In the genomic region with DNA sequence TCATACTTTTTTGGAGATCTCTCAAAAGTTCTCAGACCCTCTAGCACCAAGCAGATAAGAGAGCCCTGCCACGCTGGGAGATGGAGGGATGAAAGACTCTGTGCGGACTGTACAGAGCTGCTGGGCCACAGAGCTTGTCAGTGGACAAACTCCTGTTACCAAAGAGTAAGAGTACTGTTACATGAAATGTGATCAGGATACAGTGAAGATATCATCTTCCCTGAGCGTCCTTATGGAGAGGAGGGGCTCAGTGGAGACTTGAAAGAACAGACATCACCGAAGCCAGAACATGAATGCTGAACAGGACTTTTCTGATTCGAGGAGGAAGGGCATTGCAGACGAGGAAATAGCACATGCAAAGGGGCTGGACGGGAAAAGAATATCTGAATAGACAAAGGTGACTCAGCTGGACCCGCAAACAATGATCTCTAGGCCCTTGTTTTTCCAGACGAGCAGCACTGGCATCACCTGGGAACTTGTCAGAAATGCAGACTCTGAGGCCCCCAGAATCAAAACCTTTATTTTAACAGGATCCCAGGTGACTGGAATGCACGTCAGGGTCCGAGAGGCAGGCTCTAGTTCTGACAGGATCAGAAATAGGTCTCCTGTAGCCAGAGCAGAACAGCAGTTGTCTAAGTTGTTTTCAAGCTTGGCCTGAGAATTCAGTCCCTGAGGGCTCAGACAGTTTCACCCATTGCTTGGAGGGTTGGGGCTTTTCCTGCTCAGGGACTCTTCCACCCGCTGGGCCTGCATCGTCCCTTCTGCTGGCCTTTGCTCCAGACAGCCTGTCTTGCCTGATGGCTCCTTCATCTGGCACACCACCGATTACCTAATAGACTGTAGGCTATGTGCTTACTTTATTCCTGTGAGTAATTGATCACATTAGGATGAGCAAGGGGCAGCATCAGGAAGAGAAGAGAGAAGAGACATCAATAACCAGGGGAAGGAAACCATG, we compare ENCODE assay signal across 24 cellular contexts.
DNase-seq lines count a peak whose midpoint lies in the region; ATAC-seq and TF ChIP-seq lines count a peak whose summit lies in the region.
"Had no signal": no experiment of that assay in that cellular context is flagged by ENCODE, and none has a peak within 500 bp of the region (broad histone marks: within the 10 kb centered on the region; RNA-seq: fewer than 3 reads in every experiment).

No MANE protein-coding gene starts in this region.

- H3K9me2 ChIP-seq in PC-3 (replicated peaks; ENCODE audit: low read length), result no peaks in the 10 kb centered on the region

- H3K9ac ChIP-seq in PC-3 (ENCODE audit: low read length), result no peak overlapping the region
- H3K9ac ChIP-seq: BLaER1 treated with 17β-estradiol and CSF1 and Interleukin-3, amounts not matched to agents 10 nM and 100 nM had no signal

- peak overlapping the region; percentile 18; the same call in 1 of the 2 replicates for H3K4me2 ChIP-seq in PC-3 (ENCODE audit: low read length)

- POLR2A ChIA-PET in PC-3 (lab: Charles Lee; ENCODE audit: unreplicated experiment), result no interaction called here
- POLR2A ChIA-PET in activated CD4-positive, alpha-beta T cell treated with anti-CD3 and anti-CD28 coated beads for 36 hours (lab: Charles Lee), result no interaction called here

- no peaks in the 10 kb centered on the region for H3K36me3 ChIP-seq in PC-3 (ENCODE audit: low read depth, low read length)
- H3K36me3 ChIP-seq: BLaER1 treated with 17β-estradiol and CSF1 and Interleukin-3, amounts not matched to agents 10 nM and 100 nM; heart left ventricle; upper lobe of right lung had no signal

- TF ChIP-seq CTCF in PC-3 (conservative IDR thresholded peaks at IDR 0.05; ENCODE audit: low read depth, low read length) (no peak), fibroblast of pulmonary artery (IDR thresholded peaks at IDR 0.05; ENCODE audit: low read length, missing control alignments) (no peak)

- H3F3A ChIP-seq in PC-3 (ENCODE audit: low read length, unreplicated experiment), result no peaks in the 10 kb centered on the region

- ATAC-seq in activated T-cell treated with anti-CD3 and anti-CD28 coated beads, Interleukin-2, amount 50 U/mL, for 72 hours (replicated peaks in 1 of 2), result no peak
- no peak for ATAC-seq in PC-3
- ATAC-seq in HG02970 (IDR thresholded peaks at IDR 0.05; ENCODE audit: low FRiP score, unreplicated experiment), result no peak
- ATAC-seq in activated CD4-positive, alpha-beta T cell treated with anti-CD3 and anti-CD28 coated beads for 36 hours, result no peak
- ATAC-seq: heart left ventricle; left colon; naive thymus-derived CD4-positive, alpha-beta T cell; T-helper 17 cell; upper lobe of right lung had no signal

- no peak overlapping the region for H3K27ac ChIP-seq in PC-3 (ENCODE audit: low read length)
- H3K27ac ChIP-seq: BLaER1 treated with 17β-estradiol and CSF1 and Interleukin-3, amounts not matched to agents 10 nM and 100 nM; heart left ventricle; upper lobe of right lung had no signal

- H4K20me1 ChIP-seq in PC-3 (ENCODE audit: low read length), result no peaks in the 10 kb centered on the region

- H2AFZ ChIP-seq in PC-3 (ENCODE audit: low read length), result peak overlapping the region; percentile 12; the same call in 1 of the 2 replicates

- no peak for DNase-seq in activated T-cell treated with anti-CD3 and anti-CD28 coated beads, Interleukin-2, amount 50 U/mL, for 72 hours
- DNase-seq in activated T-cell treated with anti-CD3 and anti-CD28 coated beads for 4 hours (no peak), PC-3 (peak; percentile 51), fibroblast of pulmonary artery (ENCODE audit: low read depth) (peak; percentile 27), dedifferentiated amniotic fluid mesenchymal stem cell (ENCODE audit: extremely low spot score) (no peak), OCI-M2 (lab: John Stamatoyannopoulos, UW; ENCODE audit: unreplicated experiment) (no peak)
- no peak for DNase-seq in activated CD4-positive, alpha-beta T cell treated with anti-CD3 and anti-CD28 coated beads for 36 hours
- DNase-seq: ACHN; activated CD4-positive, alpha-beta T cell treated with anti-CD3 and anti-CD28 coated beads for 1 hour; activated naive CD4-positive, alpha-beta T cell treated with anti-CD3 and anti-CD28 coated beads, Interleukin-2, amount 50 U/mL, for 16 hours; aorta; HCEC 1CT; heart left ventricle; IMR-90; left colon; naive thymus-derived CD4-positive, alpha-beta T cell; NCI-H1092 treated with DMSO at 0.1 percent for 48 hours; NCI-H1930; T-helper 17 cell; upper lobe of right lung had no signal

- no peaks in the 10 kb centered on the region for H3K9me3 Mint-ChIP-seq in activated T-cell treated with anti-CD3 and anti-CD28 coated beads, Interleukin-2, amount 50 U/mL, for 72 hours
- H3K9me3 Mint-ChIP-seq in activated CD4-positive, alpha-beta T cell treated with anti-CD3 and anti-CD28 coated beads for 36 hours (ENCODE audit: low read depth), result no peaks in the 10 kb centered on the region
- H3K9me3 Mint-ChIP-seq: activated T-helper 1 cell treated with anti-CD3 and anti-CD28 coated beads, Interleukin-12 subunit alpha, Interleukin-12 subunit beta, Interleukin-2, Interleukin-4 antibody, amounts not matched to agents 30 ng/mL and 10 ng/mL and 1 ng/mL, durations not matched to agents 14 hours and 24 hours and 36 hours; dendritic cell treated with granulocyte-macrophage colony-stimulating factor and Interleukin-4, amounts not matched to agents 40 ng/mL and 50 ng/mL, for 4 days had no signal

- H3K4me1 ChIP-seq in PC-3 (ENCODE audit: insufficient read depth, low read length), result peaks cover 12% of the 10 kb centered on the region

- H3K4me1 Mint-ChIP-seq in activated T-cell treated with anti-CD3 and anti-CD28 coated beads, Interleukin-2, amount 50 U/mL, for 72 hours (ENCODE audit: low read depth), result peaks cover 31% of the 10 kb centered on the region
- H3K4me1 Mint-ChIP-seq in activated CD4-positive, alpha-beta T cell treated with anti-CD3 and anti-CD28 coated beads for 36 hours, result peaks cover 19% of the 10 kb centered on the region

- H3K27ac Mint-ChIP-seq in activated T-cell treated with anti-CD3 and anti-CD28 coated beads, Interleukin-2, amount 50 U/mL, for 72 hours, result peak overlapping the region; percentile 65
- no peak overlapping the region for H3K27ac Mint-ChIP-seq in activated CD4-positive, alpha-beta T cell treated with anti-CD3 and anti-CD28 coated beads for 36 hours
- H3K27ac Mint-ChIP-seq: activated T-helper 1 cell treated with anti-CD3 and anti-CD28 coated beads, Interleukin-12 subunit alpha, Interleukin-12 subunit beta, Interleukin-2, Interleukin-4 antibody, amounts not matched to agents 30 ng/mL and 10 ng/mL and 1 ng/mL, durations not matched to agents 14 hours and 24 hours and 36 hours; dendritic cell treated with granulocyte-macrophage colony-stimulating factor and Interleukin-4, amounts not matched to agents 40 ng/mL and 50 ng/mL, for 4 days had no signal

- peaks cover 0 to 1% of the 10 kb centered on the region in 2 donors for H3K36me3 Mint-ChIP-seq in activated T-cell treated with anti-CD3 and anti-CD28 coated beads, Interleukin-2, amount 50 U/mL, for 72 hours (ENCODE audit: insufficient read depth in 2 of 2)
- no peaks in the 10 kb centered on the region for H3K36me3 Mint-ChIP-seq in activated CD4-positive, alpha-beta T cell treated with anti-CD3 and anti-CD28 coated beads for 36 hours (ENCODE audit: low read depth)

- CTCF ChIA-PET in PC-3 (lab: Charles Lee), result no interaction called here
- CTCF ChIA-PET in activated CD4-positive, alpha-beta T cell treated with anti-CD3 and anti-CD28 coated beads for 36 hours (lab: Charles Lee), result interaction anchor here (0.7 to 2.4 kb wide), 2 partner anchors 13 to 28 kb away, joined by 3 to 11 read pairs; no protein-coding TSS in a partner anchor

- H3K27me3 ChIP-seq in PC-3 (ENCODE audit: low read length), result peaks cover 17% of the 10 kb centered on the region
- H3K27me3 ChIP-seq: upper lobe of right lung had no signal

- H3K4me3 Mint-ChIP-seq in activated T-cell treated with anti-CD3 and anti-CD28 coated beads, Interleukin-2, amount 50 U/mL, for 72 hours, result no peak overlapping the region
- H3K4me3 Mint-ChIP-seq in activated CD4-positive, alpha-beta T cell treated with anti-CD3 and anti-CD28 coated beads for 36 hours, result no peak overlapping the region
- H3K4me3 Mint-ChIP-seq: activated T-helper 1 cell treated with anti-CD3 and anti-CD28 coated beads, Interleukin-12 subunit alpha, Interleukin-12 subunit beta, Interleukin-2, Interleukin-4 antibody, amounts not matched to agents 30 ng/mL and 10 ng/mL and 1 ng/mL, durations not matched to agents 14 hours and 24 hours and 36 hours; dendritic cell treated with granulocyte-macrophage colony-stimulating factor and Interleukin-4, amounts not matched to agents 40 ng/mL and 50 ng/mL, for 4 days; naive thymus-derived CD4-positive, alpha-beta T cell; T-helper 17 cell had no signal

- no TSS peak for BruUV-seq in PC-3 (replicated peaks; lab: Mats Ljungman, UMichigan)

- H3K27me3 Mint-ChIP-seq in activated T-cell treated with anti-CD3 and anti-CD28 coated beads, Interleukin-2, amount 50 U/mL, for 72 hours (ENCODE audit: low read depth), result peaks cover 13% of the 10 kb centered on the region
- peaks cover 7% of the 10 kb centered on the region for H3K27me3 Mint-ChIP-seq in activated CD4-positive, alpha-beta T cell treated with anti-CD3 and anti-CD28 coated beads for 36 hours

- no peaks in the 10 kb centered on the region for H3K9me3 ChIP-seq in PC-3 (ENCODE audit: low read length)
- H3K9me3 ChIP-seq: BLaER1 treated with 17β-estradiol and CSF1 and Interleukin-3, amounts not matched to agents 10 nM and 100 nM; heart left ventricle; upper lobe of right lung had no signal

- H3K79me2 ChIP-seq in PC-3 (ENCODE audit: low read length), result no peaks in the 10 kb centered on the region

- intact Hi-C loops in PC-3 (cut with micrococcal nuclease), result no loop called here
- intact Hi-C loops in activated CD4-positive, alpha-beta T cell treated with anti-CD3 and anti-CD28 coated beads for 36 hours (cut with DNase I, micrococcal nuclease), result no loop called here

- no peak overlapping the region for H3K4me3 ChIP-seq in PC-3 (ENCODE audit: low read length)
- H3K4me3 ChIP-seq in fibroblast of pulmonary artery (replicated peaks; ENCODE audit: low read depth, low read length), result no peak overlapping the region
- H3K4me3 ChIP-seq: BLaER1 treated with 17β-estradiol and CSF1 and Interleukin-3, amounts not matched to agents 10 nM and 100 nM; heart left ventricle; upper lobe of right lung had no signal

Comparison
In these comparisons a context has a peak if more than half of its experiments do, and no peak if none do; other contexts are left out.
1. DNase-seq: peak in PC-3 (single experiment) and fibroblast of pulmonary artery (single experiment); none in activated T-cell treated with anti-CD3 and anti-CD28 coated beads, Interleukin-2, amount 50 U/mL, for 72 hours (0 of 2), activated T-cell treated with anti-CD3 and anti-CD28 coated beads for 4 hours (single experiment), dedifferentiated amniotic fluid mesenchymal stem cell (single experiment), activated CD4-positive, alpha-beta T cell treated with anti-CD3 and anti-CD28 coated beads for 36 hours (single experiment) and OCI-M2 (single experiment).